Comparison of ENCODE assay signal across 1 cellular context in the genomic region with DNA sequence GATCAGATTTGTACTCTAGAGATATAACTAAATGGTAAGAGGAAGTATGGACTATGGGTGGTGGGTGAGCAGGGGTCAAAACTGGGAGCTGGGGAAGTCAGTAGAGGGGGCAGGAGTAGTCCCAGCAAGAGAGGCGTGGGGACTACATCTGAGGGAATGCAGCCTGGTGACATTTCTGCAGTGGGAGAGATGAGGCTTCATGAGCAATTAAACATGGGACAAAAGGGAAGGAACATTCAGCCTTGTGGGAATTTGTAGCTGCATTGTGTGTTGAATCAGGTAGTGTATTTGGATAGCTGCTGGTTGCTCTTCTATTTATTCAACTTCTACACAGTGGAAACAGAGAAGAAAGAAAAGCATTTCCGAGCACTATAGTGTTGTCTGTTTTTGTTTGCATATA.
TF ChIP-seq lines count a peak whose summit lies in the region.

No MANE protein-coding gene starts in this region.

TF ChIP-seq in HepG2, 621 proteins besides CTCF, POLR2A, EP300 and RAD21:
- TF ChIP-seq ZNF674 (CRISPR knock-in tag; IDR thresholded peaks at IDR 0.05; ENCODE audit: low read depth) (no peak), ZSCAN25 (CRISPR knock-in tag; IDR thresholded peaks at IDR 0.05) (0 out of 2 replicates have a peak, but pooled peaks have one; percentile 15), ZFP41 (CRISPR knock-in tag; IDR thresholded peaks at IDR 0.05; ENCODE audit: borderline replicate concordance) (no peak), ZSCAN9 (CRISPR knock-in tag; IDR thresholded peaks at IDR 0.05; ENCODE audit: borderline replicate concordance) (no peak)
- TF ChIP-seq, protein P1, sequence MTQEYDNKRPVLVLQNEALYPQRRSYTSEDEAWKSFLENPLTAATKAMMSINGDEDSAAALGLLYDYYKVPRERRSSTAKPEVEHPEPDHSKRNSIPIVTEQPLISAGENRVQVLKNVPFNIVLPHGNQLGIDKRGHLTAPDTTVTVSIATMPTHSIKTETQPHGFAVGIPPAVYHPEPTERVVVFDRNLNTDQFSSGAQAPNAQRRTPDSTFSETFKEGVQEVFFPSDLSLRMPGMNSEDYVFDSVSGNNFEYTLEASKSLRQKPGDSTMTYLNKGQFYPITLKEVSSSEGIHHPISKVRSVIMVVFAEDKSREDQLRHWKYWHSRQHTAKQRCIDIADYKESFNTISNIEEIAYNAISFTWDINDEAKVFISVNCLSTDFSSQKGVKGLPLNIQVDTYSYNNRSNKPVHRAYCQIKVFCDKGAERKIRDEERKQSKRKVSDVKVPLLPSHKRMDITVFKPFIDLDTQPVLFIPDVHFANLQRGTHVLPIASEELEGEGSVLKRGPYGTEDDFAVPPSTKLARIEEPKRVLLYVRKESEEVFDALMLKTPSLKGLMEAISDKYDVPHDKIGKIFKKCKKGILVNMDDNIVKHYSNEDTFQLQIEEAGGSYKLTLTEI (CRISPR knock-in tag; conservative IDR thresholded peaks at IDR 0.05): no peak
TF ChIP-seq in HepG2: peak in this region for 1.
